8 cellular contexts compared by ENCODE assay signal in the genomic region with DNA sequence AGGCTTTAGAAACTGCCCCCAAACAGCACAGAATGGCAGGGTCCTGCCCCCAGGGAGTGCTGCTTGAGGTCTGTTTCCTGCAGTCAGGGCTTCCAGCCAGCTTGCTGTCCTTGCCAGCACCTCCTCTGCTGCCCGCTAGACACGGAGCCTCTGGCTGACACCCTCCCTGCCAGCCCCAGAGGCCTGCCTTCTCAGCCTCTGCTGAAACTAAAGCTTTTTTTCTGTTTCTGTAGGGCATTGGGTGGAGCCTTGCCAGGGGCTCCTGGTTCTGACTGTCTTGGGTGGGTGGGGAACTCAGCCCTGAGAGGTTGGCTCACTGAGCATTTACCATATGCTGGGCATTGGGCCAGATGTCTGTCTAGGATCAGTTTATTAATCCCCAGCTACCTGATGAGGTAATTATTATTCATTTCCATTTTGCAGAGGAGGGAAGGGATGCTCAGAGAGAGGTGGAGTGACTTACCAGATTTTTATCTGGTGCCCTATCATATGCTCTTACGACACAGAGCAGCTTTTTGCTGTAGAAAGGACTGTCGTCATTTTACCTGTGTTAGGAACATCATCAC. TPM values are rescaled to one million over a fixed set of nuclear protein-coding genes. Genes with fewer than 3 reads are reported as not detected.
DNase-seq lines count a peak whose midpoint lies in the region; ATAC-seq lines count a peak whose summit lies in the region.

No MANE protein-coding gene starts in this region.

- H3K4me3 Mint-ChIP-seq in T-helper 17 cell, result peak overlapping the region; percentile 75
- peak overlapping the region; percentile 56 for H3K4me3 Mint-ChIP-seq in natural killer cell treated with Interleukin-12 subunit alpha and Interleukin-12 subunit beta and Interleukin-15 and Interleukin-18, amount 100 ng/mL, for 72 hours

- peak; percentile 76 for ATAC-seq in T-helper 17 cell
- peak; percentile 64 for ATAC-seq in natural killer cell treated with Interleukin-12 subunit alpha and Interleukin-12 subunit beta and Interleukin-15 and Interleukin-18, amount 100 ng/mL, for 72 hours

- no peaks in the 10 kb centered on the region for H3K27me3 Mint-ChIP-seq in T-helper 17 cell
- no peaks in the 10 kb centered on the region for H3K27me3 Mint-ChIP-seq in natural killer cell treated with Interleukin-12 subunit alpha and Interleukin-12 subunit beta and Interleukin-15 and Interleukin-18, amount 100 ng/mL, for 72 hours

- H3K4me1 Mint-ChIP-seq in T-helper 17 cell, result peaks cover 74% of the 10 kb centered on the region
- peaks cover 86 to 96% of the 10 kb centered on the region in 2 donors for H3K4me1 Mint-ChIP-seq in natural killer cell treated with Interleukin-12 subunit alpha and Interleukin-12 subunit beta and Interleukin-15 and Interleukin-18, amount 100 ng/mL, for 72 hours (ENCODE audit: low read depth in 2 of 2)

- H3K27ac Mint-ChIP-seq in T-helper 17 cell, result peak overlapping the region; percentile 95
- H3K27ac Mint-ChIP-seq in natural killer cell treated with Interleukin-12 subunit alpha and Interleukin-12 subunit beta and Interleukin-15 and Interleukin-18, amount 100 ng/mL, for 72 hours, result peak overlapping the region; percentile 94 to 95

- DNase-seq in activated effector memory CD4-positive, alpha-beta T cell treated with anti-CD3 and anti-CD28 coated beads, Interleukin-2, amount 50 U/mL, for 16 hours, result peak; percentile 83
- no peak for DNase-seq in activated effector memory CD4-positive, alpha-beta T cell treated with Interleukin-2 at 50 U/mL for 16 hours
- DNase-seq in HK-2 (ENCODE audit: unreplicated experiment) (peak; percentile 38), T-helper 17 cell (peak in 1 of 3 donors; percentile 56), dermis blood vessel endothelial cell (peak; percentile 83), occipital lobe (lab: John Stamatoyannopoulos, UW) (no peak)
- DNase-seq in natural killer cell treated with Interleukin-12 subunit alpha and Interleukin-12 subunit beta and Interleukin-15 and Interleukin-18, amount 100 ng/mL, for 72 hours (ENCODE audit: low spot score), result no peak
- no peak for DNase-seq in effector CD8-positive, alpha-beta T cell (lab: John Stamatoyannopoulos, UW)

- no peaks in the 10 kb centered on the region for H3K9me3 Mint-ChIP-seq in natural killer cell treated with Interleukin-12 subunit alpha and Interleukin-12 subunit beta and Interleukin-15 and Interleukin-18, amount 100 ng/mL, for 72 hours

- H3K36me3 Mint-ChIP-seq in T-helper 17 cell (ENCODE audit: low read depth), result no peaks in the 10 kb centered on the region
- no peaks in the 10 kb centered on the region for H3K36me3 Mint-ChIP-seq in natural killer cell treated with Interleukin-12 subunit alpha and Interleukin-12 subunit beta and Interleukin-15 and Interleukin-18, amount 100 ng/mL, for 72 hours

- H3K9me3 ChIP-seq in T-helper 17 cell (ENCODE audit: control insufficient read depth, low read length, poor library complexity, severe bottlenecking), result no peaks in the 10 kb centered on the region

RNA-seq across cellular contexts. Expression of gene INPP4A, which starts 35.4 kb away (rescaled TPM):
- total RNA-seq in T-helper 17 cell, result 100 to 1,000 TPM; 109 to 110 TPM
- total RNA-seq in dermis blood vessel endothelial cell, result 41.9 and 55.7 TPM in 2 replicates
- total RNA-seq in natural killer cell treated with Interleukin-12 subunit alpha and Interleukin-12 subunit beta and Interleukin-15 and Interleukin-18, amount 100 ng/mL, for 72 hours, result 100 to 1,000 TPM in 1 of 2 donors, 10 to 100 TPM in 1; 65.0 to 150 TPM
- 125 TPM for total RNA-seq in occipital lobe

Comparison
In these comparisons a context has a peak if more than half of its experiments do, and no peak if none do; other contexts are left out.
1. DNase-seq: peak in activated effector memory CD4-positive, alpha-beta T cell treated with anti-CD3 and anti-CD28 coated beads, Interleukin-2, amount 50 U/mL, for 16 hours (single experiment), HK-2 (single experiment) and dermis blood vessel endothelial cell (single experiment); none in activated effector memory CD4-positive, alpha-beta T cell treated with Interleukin-2 at 50 U/mL for 16 hours (single experiment), natural killer cell treated with Interleukin-12 subunit alpha and Interleukin-12 subunit beta and Interleukin-15 and Interleukin-18, amount 100 ng/mL, for 72 hours (single experiment), occipital lobe (single experiment) and effector CD8-positive, alpha-beta T cell (single experiment).